Comparison of ENCODE assay signal across 26 cellular contexts in the genomic region with DNA sequence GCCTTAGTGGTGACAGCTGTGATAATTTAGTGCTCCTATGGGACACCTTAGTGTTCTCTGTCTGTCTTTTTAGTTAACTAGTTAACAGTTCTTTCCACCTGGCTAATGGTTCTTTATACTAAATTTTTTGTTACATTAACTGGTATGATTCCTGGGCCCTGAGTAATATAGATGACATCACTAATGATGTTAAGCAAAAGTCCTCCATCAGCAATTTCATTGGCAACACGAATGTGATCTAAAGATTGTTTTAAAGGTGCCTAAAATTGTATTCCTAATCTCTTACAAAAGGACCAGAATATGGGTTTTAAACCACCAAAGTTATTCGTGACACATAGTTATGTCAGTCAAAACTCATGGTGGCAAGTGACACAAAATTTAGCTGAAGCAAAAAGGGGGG.
DNase-seq lines count a peak whose midpoint lies in the region; ATAC-seq, FAIRE-seq and TF ChIP-seq lines count a peak whose summit lies in the region.
"Had no signal": no experiment of that assay in that cellular context is flagged by ENCODE, and none has a peak within 500 bp of the region (broad histone marks: within the 10 kb centered on the region; RNA-seq: fewer than 3 reads in every experiment).

No MANE protein-coding gene starts in this region.

- POLR2A ChIA-PET in A549 (lab: Yijun Ruan, JAX) (no interaction called here), IMR-90 (lab: Charles Lee; ENCODE audit: unreplicated experiment) (no interaction called here), K562 (lab: Yijun Ruan, JAX) (no interaction called here)
- POLR2A ChIA-PET in activated CD4-positive, alpha-beta T cell treated with anti-CD3 and anti-CD28 coated beads, Interleukin-2, amount 10 ng/mL, durations not matched to agents 7 days and 5 days (lab: Charles Lee), result no interaction called here

- no peak overlapping the region for H2BK120ac ChIP-seq in IMR-90 (ENCODE audit: low read depth, low read length)

- no peak overlapping the region for H4K8ac ChIP-seq in IMR-90 (ENCODE audit: low read depth in 2 of 2, low read length in 2 of 2)

- no peak overlapping the region for H2BK15ac ChIP-seq in IMR-90 (ENCODE audit: low read depth, low read length)

- no peak overlapping the region for H2AK9ac ChIP-seq in IMR-90 (replicated peaks; ENCODE audit: low read depth, low read length, poor library complexity)

- no peak overlapping the region for H3K14ac ChIP-seq in IMR-90 (replicated peaks; ENCODE audit: low read depth, low read length)

- TF ChIP-seq EP300 in A549 (IDR thresholded peaks at IDR 0.05), result no peak
- no peak for TF ChIP-seq EP300 in K562 (IDR thresholded peaks at IDR 0.05; ENCODE audit: low read length)

- H2AFZ ChIP-seq in IMR-90 (replicated peaks; ENCODE audit: low read length, poor library complexity) (no peak overlapping the region), K562 (ENCODE audit: low read depth, low read length) (no peak overlapping the region)

- H3K27ac ChIP-seq in A549, result no peak overlapping the region
- no peak overlapping the region for H3K27ac ChIP-seq in IMR-90 (ENCODE audit: insufficient read depth, low read length)
- no peak overlapping the region for H3K27ac ChIP-seq in K562 (ENCODE audit: extremely low read depth, low read depth, low read length)
- no peak overlapping the region for H3K27ac ChIP-seq in adrenal gland
- H3K27ac ChIP-seq: 22Rv1; BLaER1 treated with 17β-estradiol and CSF1 and Interleukin-3, amounts not matched to agents 10 nM and 100 nM; C4-2B had no signal

- WGBS in A549 (ENCODE audit: missing lambda C conversion rate), result 7% methylated on average over 2 of the region's 2 CpGs
- WGBS in IMR-90 (ENCODE audit: extremely low coverage in 2 of 2, insufficient read length in 1 of 2), 2 experiments, result no CpG with 5 or more reads among the region's 2 CpGs
- 0% methylated on average over 2 of the region's 2 CpGs for whole genome bisulfite sequencing in K562 (ENCODE audit: insufficient coverage, low coverage, missing lambda C conversion rate)
- WGBS in adrenal gland, 4 donors, result 53 to 69% (median 64%) methylated on average over 2 of the region's 2 CpGs

- no peak overlapping the region for H3K27ac Mint-ChIP-seq in activated CD4-positive, alpha-beta T cell treated with anti-CD3 and anti-CD28 coated beads, Interleukin-2, amount 10 ng/mL, durations not matched to agents 7 days and 5 days
- H3K27ac Mint-ChIP-seq: B cell; CD4-positive, alpha-beta T cell; CD8-positive, alpha-beta T cell had no signal

- DNase-seq in DMS 273 (lab: John Stamatoyannopoulos, UW; ENCODE audit: unreplicated experiment) (peak; percentile 21), DMS 273 treated with DMSO at 0.1 percent for 48 hours (lab: John Stamatoyannopoulos, UW) (no peak), A549 (ENCODE audit: low read depth in 1 of 2, low spot score in 1 of 2) (no peak), IMR-90 (no peak), K562 (ENCODE audit: extremely low read depth in 1 of 4, low spot score in 3 of 4) (no peak), AG20443 (ENCODE audit: low spot score) (no peak), adrenal gland (no peak)
- DNase-seq in activated CD4-positive, alpha-beta T cell treated with anti-CD3 and anti-CD28 coated beads, Interleukin-2, amount 10 ng/mL, durations not matched to agents 7 days and 5 days, result no peak
- DNase-seq: ACHN; AML-193; Caco-2; CD4-positive, alpha-beta T cell; CD8-positive, alpha-beta T cell; DMS153; DMS53; DMS79; DND-41; EL; GDM1 had no signal

- H3K79me2 ChIP-seq in K562 (ENCODE audit: control insufficient read depth, insufficient read depth, low read length), result no peaks in the 10 kb centered on the region

- no peak overlapping the region for H4K5ac ChIP-seq in IMR-90 (ENCODE audit: low read depth, low read length)

- no peak overlapping the region for H3K18ac ChIP-seq in IMR-90 (ENCODE audit: low read depth, low read length)

- CTCF ChIA-PET in A549 (lab: Yijun Ruan, JAX), result no interaction called here
- CTCF ChIA-PET in IMR-90 (lab: Yijun Ruan, JAX), result no interaction called here
- CTCF ChIA-PET in K562 (lab: Yijun Ruan, JAX; ENCODE audit: low intra/inter-chr PET ratio), result no interaction called here
- CTCF ChIA-PET in activated CD4-positive, alpha-beta T cell treated with anti-CD3 and anti-CD28 coated beads, Interleukin-2, amount 10 ng/mL, durations not matched to agents 7 days and 5 days (lab: Charles Lee), result interaction anchor here (0.5 kb wide), 1 partner anchor 1602 kb away, joined by 3 read pairs; no protein-coding TSS in a partner anchor

- no peak for TF ChIP-seq CTCF in A549 (IDR thresholded peaks at IDR 0.05)
- no peak for TF ChIP-seq CTCF in IMR-90 (conservative IDR thresholded peaks at IDR 0.05; ENCODE audit: low read depth, low read length)
- TF ChIP-seq CTCF in K562 (IDR thresholded peaks at IDR 0.05 in 2 of 3, conservative IDR thresholded peaks at IDR 0.05 in 1 of 3; ENCODE audit: insufficient read depth in 2 of 3, low read depth in 1 of 3, low read length in 3 of 3), result no peak
- TF ChIP-seq CTCF in adrenal gland (IDR thresholded peaks at IDR 0.05), result no peak

- H3K9ac ChIP-seq in IMR-90 (ENCODE audit: low read depth, low read length), result no peak overlapping the region
- no peak overlapping the region for H3K9ac ChIP-seq in K562 (ENCODE audit: insufficient read depth in 1 of 2, low read depth in 2 of 2, low read length in 2 of 2)
- H3K9ac ChIP-seq: BLaER1 treated with 17β-estradiol and CSF1 and Interleukin-3, amounts not matched to agents 10 nM and 100 nM had no signal

- no peak overlapping the region for H3K23ac ChIP-seq in IMR-90 (ENCODE audit: low read depth, low read length)

- no peak overlapping the region for H3K4me2 ChIP-seq in A549
- H3K4me2 ChIP-seq in IMR-90 (ENCODE audit: low read depth, low read length), result no peak overlapping the region
- H3K4me2 ChIP-seq in K562 (ENCODE audit: insufficient read depth, low read length), result no peak overlapping the region
- H3K4me2 ChIP-seq: BLaER1 treated with 17β-estradiol and CSF1 and Interleukin-3, amounts not matched to agents 10 nM and 100 nM had no signal

- H3K4me3 Mint-ChIP-seq in activated CD4-positive, alpha-beta T cell treated with anti-CD3 and anti-CD28 coated beads, Interleukin-2, amount 10 ng/mL, durations not matched to agents 7 days and 5 days, result no peak overlapping the region
- H3K4me3 Mint-ChIP-seq: B cell; CD4-positive, alpha-beta T cell; CD8-positive, alpha-beta T cell had no signal

- intact Hi-C loops in IMR-90 (cut with micrococcal nuclease) (no loop called here), K562 (cut with micrococcal nuclease) (no loop called here), adrenal gland (cut with DNase I) (no loop called here)

- H3K9me3 ChIP-seq in A549 (no peaks in the 10 kb centered on the region), IMR-90 (ENCODE audit: control insufficient read depth, insufficient read depth, low read length) (peaks cover 16% of the 10 kb centered on the region), K562 (replicated peaks; ENCODE audit: control insufficient read depth, insufficient read depth, low read depth, low read length) (no peaks in the 10 kb centered on the region), adrenal gland (replicated peaks in 1 of 3) (no peaks in the 10 kb centered on the region)
- H3K9me3 ChIP-seq: BLaER1 treated with 17β-estradiol and CSF1 and Interleukin-3, amounts not matched to agents 10 nM and 100 nM; Caco-2 had no signal

- H3K4me1 ChIP-seq in A549 (no peaks in the 10 kb centered on the region), IMR-90 (ENCODE audit: control insufficient read depth, insufficient read depth, low read length) (no peaks in the 10 kb centered on the region), K562 (replicated peaks in 1 of 2; ENCODE audit: control insufficient read depth in 2 of 2, insufficient read depth in 2 of 2, low read length in 2 of 2) (no peaks in the 10 kb centered on the region), adrenal gland (replicated peaks in 1 of 2) (no peaks in the 10 kb centered on the region)
- H3K4me1 ChIP-seq: BLaER1 treated with 17β-estradiol and CSF1 and Interleukin-3, amounts not matched to agents 10 nM and 100 nM; Caco-2 had no signal

- H3K4me1 Mint-ChIP-seq in activated CD4-positive, alpha-beta T cell treated with anti-CD3 and anti-CD28 coated beads, Interleukin-2, amount 10 ng/mL, durations not matched to agents 7 days and 5 days, result no peaks in the 10 kb centered on the region
- H3K4me1 Mint-ChIP-seq: B cell had no signal

- no peak overlapping the region for H3K56ac ChIP-seq in IMR-90 (ENCODE audit: extremely low read depth, insufficient read depth, low read length)

- no peak overlapping the region for H2AK5ac ChIP-seq in IMR-90 (ENCODE audit: low read depth, low read length)

- H2BK20ac ChIP-seq in IMR-90 (ENCODE audit: low read depth, low read length), result no peak overlapping the region

- TF ChIP-seq POLR2A in A549 (IDR thresholded peaks at IDR 0.05; ENCODE audit: low read length), result no peak
- TF ChIP-seq POLR2A in IMR-90 (IDR thresholded peaks at IDR 0.05; ENCODE audit: low read depth, low read length), result no peak
- TF ChIP-seq POLR2A in K562 (conservative IDR thresholded peaks at IDR 0.05), result no peak
- no peak for TF ChIP-seq POLR2A in adrenal gland (IDR thresholded peaks at IDR 0.05)

- H3K36me3 ChIP-seq in IMR-90 (ENCODE audit: control insufficient read depth, insufficient read depth, low read length), result no peaks in the 10 kb centered on the region
- H3K36me3 ChIP-seq in K562 (ENCODE audit: control insufficient read depth, insufficient read depth, low read length), result no peaks in the 10 kb centered on the region
- no peaks in the 10 kb centered on the region for H3K36me3 ChIP-seq in adrenal gland (replicated peaks in 1 of 2)
- H3K36me3 ChIP-seq: BLaER1 treated with 17β-estradiol and CSF1 and Interleukin-3, amounts not matched to agents 10 nM and 100 nM had no signal

- no peaks in the 10 kb centered on the region for H4K20me1 ChIP-seq in IMR-90 (ENCODE audit: insufficient read depth, low read length)
- no peaks in the 10 kb centered on the region for H4K20me1 ChIP-seq in K562 (replicated peaks; ENCODE audit: control insufficient read depth, insufficient read depth, low read length)
- H4K20me1 ChIP-seq: BLaER1 treated with 17β-estradiol and CSF1 and Interleukin-3, amounts not matched to agents 10 nM and 100 nM had no signal

- no peaks in the 10 kb centered on the region for H3K27me3 Mint-ChIP-seq in activated CD4-positive, alpha-beta T cell treated with anti-CD3 and anti-CD28 coated beads, Interleukin-2, amount 10 ng/mL, durations not matched to agents 7 days and 5 days
- H3K27me3 Mint-ChIP-seq: B cell had no signal

- no peaks in the 10 kb centered on the region for H3K79me1 ChIP-seq in IMR-90 (ENCODE audit: low read depth in 1 of 2, low read length in 2 of 2)

- no peak overlapping the region for H3K4me3 ChIP-seq in A549
- no peak overlapping the region for H3K4me3 ChIP-seq in IMR-90 (ENCODE audit: insufficient read depth, low read depth, low read length)
- no peak overlapping the region for H3K4me3 ChIP-seq in K562
- no peak overlapping the region for H3K4me3 ChIP-seq in adrenal gland
- H3K4me3 ChIP-seq: BLaER1 treated with 17β-estradiol and CSF1 and Interleukin-3, amounts not matched to agents 10 nM and 100 nM; GM12878 had no signal

- H3K9me1 ChIP-seq in IMR-90 (ENCODE audit: insufficient read depth, low read length) (no peaks in the 10 kb centered on the region), K562 (ENCODE audit: control insufficient read depth, insufficient read depth, low read length) (no peaks in the 10 kb centered on the region)

- dilution Hi-C loops in IMR-90 (cut with HindIII; ENCODE audit: low sequenced_read_pairs, unreplicated experiment), result no loop called here

- TF ChIP-seq RAD21 in A549 (conservative IDR thresholded peaks at IDR 0.05 in 1 of 2, IDR thresholded peaks at IDR 0.05 in 1 of 2) (no peak), IMR-90 (IDR thresholded peaks at IDR 0.05; ENCODE audit: low read length) (no peak), K562 (CRISPR knock-in tag; conservative IDR thresholded peaks at IDR 0.05 in 1 of 2, IDR thresholded peaks at IDR 0.05 in 1 of 2) (no peak)

- no peak overlapping the region for H3K4ac ChIP-seq in IMR-90 (ENCODE audit: low read depth, low read length)

- FAIRE-seq in A549 (lab: Jason Lieb, UNC) (no peak), K562 (lab: Jason Lieb, UNC) (no peak)
- FAIRE-seq: GM12878, GM12892, GM18507 had no signal

- ATAC-seq in A549 (no peak), IMR-90 (ENCODE audit: low read depth) (no peak), K562 (no peak)
- ATAC-seq: CD8-positive, alpha-beta T cell; GM12878 had no signal

- no peak overlapping the region for H4K91ac ChIP-seq in IMR-90 (ENCODE audit: insufficient read depth, low read depth, low read length)

- no peaks in the 10 kb centered on the region for H3K36me3 Mint-ChIP-seq in activated CD4-positive, alpha-beta T cell treated with anti-CD3 and anti-CD28 coated beads, Interleukin-2, amount 10 ng/mL, durations not matched to agents 7 days and 5 days (ENCODE audit: low read depth)
- H3K36me3 Mint-ChIP-seq: CD8-positive, alpha-beta T cell had no signal

- in situ Hi-C loops in IMR-90 (cut with MboI; ENCODE audit: low sequenced_read_pairs) (no loop called here), K562 (cut with MboI) (no loop called here)

- no TSS peak for BruUV-seq in IMR-90 (replicated peaks; lab: Mats Ljungman, UMichigan)
- BruUV-seq in K562 (replicated peaks; lab: Mats Ljungman, UMichigan), result no TSS peak

- no peaks in the 10 kb centered on the region for H3K27me3 ChIP-seq in IMR-90 (ENCODE audit: control insufficient read depth, insufficient read depth, low read length)
- no peaks in the 10 kb centered on the region; a peak in 1 of 5 replicates for H3K27me3 ChIP-seq in K562 (ENCODE audit: control insufficient read depth in 2 of 2, insufficient read depth in 2 of 2, low read length in 2 of 2)
- H3K27me3 ChIP-seq in adrenal gland, result no peaks in the 10 kb centered on the region
- H3K27me3 ChIP-seq: BLaER1 treated with 17β-estradiol and CSF1 and Interleukin-3, amounts not matched to agents 10 nM and 100 nM had no signal

- H2BK5ac ChIP-seq in IMR-90 (ENCODE audit: low read depth, low read length, poor library complexity, severe bottlenecking), result no peak overlapping the region

- H3K9me3 Mint-ChIP-seq in activated CD4-positive, alpha-beta T cell treated with anti-CD3 and anti-CD28 coated beads, Interleukin-2, amount 10 ng/mL, durations not matched to agents 7 days and 5 days, result no peaks in the 10 kb centered on the region
- H3K9me3 Mint-ChIP-seq: CD4-positive, alpha-beta T cell; CD8-positive, alpha-beta T cell had no signal
